8 cellular contexts compared by ENCODE assay signal in genomic region chr3:59809750-59810444, GRCh38.
A peak's percentile ranks its signal among the peaks of the same experiment; 100 is the strongest.
DNase-seq lines count a peak whose midpoint lies in the region; TF ChIP-seq lines count a peak whose summit lies in the region.

No MANE protein-coding gene starts in this region.

- intact Hi-C loops in A673 (cut with micrococcal nuclease; ENCODE audit: unreplicated experiment) = no loop called here
- intact Hi-C loops in left ventricle myocardium inferior (cut with micrococcal nuclease) = no loop called here
- intact Hi-C loops in transverse colon (cut with DNase I; ENCODE audit: low total_unique reads) = no loop called here

- H3K27ac ChIP-seq in A673 (ENCODE audit: low read depth, low read length, poor library complexity, severe bottlenecking) (no peak overlapping the region), SJSA1 (peak overlapping the region; percentile 92), left ventricle myocardium inferior (replicated peaks) (no peak overlapping the region), transverse colon (peak overlapping the region in 1 of 4 donors; percentile 36)

- H3K27me3 ChIP-seq in A673 (replicated peaks; ENCODE audit: insufficient read depth, low read depth, low read length, poor library complexity) (no peaks in the 10 kb centered on the region), SJSA1 (replicated peaks) (no peaks in the 10 kb centered on the region), left ventricle myocardium inferior (ENCODE audit: low read depth) (no peaks in the 10 kb centered on the region), transverse colon (no peaks in the 10 kb centered on the region)

- H3K4me1 ChIP-seq in A673 (ENCODE audit: insufficient read depth, low read length, poor library complexity, severe bottlenecking) (peaks cover 7% of the 10 kb centered on the region), SJSA1 (replicated peaks) (peaks cover 35% of the 10 kb centered on the region), left ventricle myocardium inferior (peaks cover 29% of the 10 kb centered on the region), transverse colon (peaks cover 0 to 4% (median 1%) of the 10 kb centered on the region in 4 donors)

- peak; percentile 19 for DNase-seq in A673 (ENCODE audit: low spot score)
- DNase-seq in SJSA1 (ENCODE audit: low read depth in 1 of 2, low spot score in 2 of 2) = peak in 1 of 2 experiments; percentile 40
- no peak for DNase-seq in left ventricle myocardium inferior
- DNase-seq in transverse colon = no peak
- no peak for DNase-seq in middle frontal gyrus (ENCODE audit: extremely low spot score, low spot score)
- DNase-seq in T1000 (lab: John Stamatoyannopoulos, UW) = no peak
- no peak for DNase-seq in activated CD4-positive, CD25-positive, alpha-beta regulatory T cell (lab: John Stamatoyannopoulos, UW)

- no peaks in the 10 kb centered on the region for H3K9me3 ChIP-seq in A673 (ENCODE audit: low read depth, low read length, poor library complexity, severe bottlenecking)
- H3K9me3 ChIP-seq in SJSA1 (replicated peaks) = no peaks in the 10 kb centered on the region; the same call in 1 of the 2 replicates
- H3K9me3 ChIP-seq in left ventricle myocardium inferior (replicated peaks) = no peaks in the 10 kb centered on the region
- H3K9me3 ChIP-seq in transverse colon = no peaks in the 10 kb centered on the region

- 62% methylated on average over 8 of the region's 8 CpGs; no CpG with 5 or more reads in 1 of the 2 donors for WGBS in transverse colon (ENCODE audit: low coverage in 1 of 2), 2 donors

- CTCF ChIA-PET in A673 (lab: Charles Lee) = interaction anchor here (1.0 to 1.1 kb wide), 2 partner anchors 235 to 496 kb away, joined by 3 to 4 read pairs; no protein-coding TSS in a partner anchor

- BruUV-seq in A673 (replicated peaks; lab: Mats Ljungman, UMichigan) = no TSS peak

- TF ChIP-seq EP300 in transverse colon (IDR thresholded peaks at IDR 0.05; ENCODE audit: low read depth) = no peak

- TF ChIP-seq POLR2A in transverse colon (IDR thresholded peaks at IDR 0.05) = no peak

- no peak overlapping the region for H3K4me3 ChIP-seq in A673 (ENCODE audit: low read depth, low read length, poor library complexity, severe bottlenecking)
- no peak overlapping the region for H3K4me3 ChIP-seq in SJSA1
- no peak overlapping the region for H3K4me3 ChIP-seq in left ventricle myocardium inferior
- no peak overlapping the region for H3K4me3 ChIP-seq in transverse colon

- in situ Hi-C loops in transverse colon (cut with MboI; ENCODE audit: low pct_ligation_motif_present in 1 of 4, low pct_unique_long_range_greater_than_20kb in 1 of 4, low sequenced_read_pairs in 3 of 4) = no loop called here

- H3K36me3 ChIP-seq in A673 (ENCODE audit: insufficient read depth, low read length, poor library complexity, severe bottlenecking) (no peaks in the 10 kb centered on the region), SJSA1 (no peaks in the 10 kb centered on the region; the same call in 1 of the 2 replicates), left ventricle myocardium inferior (no peaks in the 10 kb centered on the region), transverse colon (no peaks in the 10 kb centered on the region)

- POLR2A ChIA-PET in A673 (lab: Charles Lee; ENCODE audit: low non-redundant PET) = no interaction called here

- TF ChIP-seq CTCF in A673 (conservative IDR thresholded peaks at IDR 0.05; ENCODE audit: low read depth, low read length) (peak; percentile 34; the same call in 1 of the 2 replicates), GM12873 (IDR thresholded peaks at IDR 0.05; ENCODE audit: insufficient read depth, low read depth, low read length, missing control alignments) (peak; percentile 35), left ventricle myocardium inferior (IDR thresholded peaks at IDR 0.05; ENCODE audit: borderline replicate concordance) (peak; percentile 48), transverse colon (IDR thresholded peaks at IDR 0.05) (peak in 4 of 5 experiments; percentile 30 to 52 (median 42))
